Comparison of ENCODE assay signal across 11 cellular contexts in the genomic region with DNA sequence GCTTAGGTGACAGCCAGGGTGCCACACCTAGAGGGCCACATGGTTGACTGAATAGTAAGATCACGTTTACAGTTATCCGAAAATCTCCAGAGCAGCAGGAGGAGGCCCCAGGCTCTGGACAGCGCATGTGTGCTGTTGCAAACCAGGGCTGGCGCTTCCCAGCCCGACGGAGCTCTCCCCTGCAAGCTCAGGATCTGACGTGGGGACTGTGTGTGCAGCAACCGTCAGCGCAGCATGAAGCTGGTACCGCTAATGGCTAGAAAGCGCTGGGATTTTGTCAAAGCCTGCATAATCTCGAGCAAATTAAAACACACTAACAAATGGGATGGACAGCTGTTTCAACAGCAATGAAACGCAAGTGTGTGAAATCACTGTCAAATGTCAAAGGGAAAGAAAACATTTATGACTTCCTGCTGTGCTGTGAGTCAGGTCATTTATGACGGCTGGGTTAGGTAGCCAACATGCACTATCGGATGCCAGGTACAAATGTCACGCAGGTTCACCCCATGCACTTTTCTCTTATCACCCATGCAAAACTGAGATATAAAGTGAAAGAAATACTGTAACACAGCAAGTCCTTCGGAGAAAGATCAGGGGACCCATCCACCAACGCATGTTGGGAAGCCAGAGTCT. TPM values are rescaled to one million over a fixed set of nuclear protein-coding genes. Genes with fewer than 3 reads are reported as not detected.
DNase-seq lines count a peak whose midpoint lies in the region; ATAC-seq and TF ChIP-seq lines count a peak whose summit lies in the region.
"Had no signal": no experiment of that assay in that cellular context is flagged by ENCODE, and none has a peak within 500 bp of the region (broad histone marks: within the 10 kb centered on the region; RNA-seq: fewer than 3 reads in every experiment).

No MANE protein-coding gene starts in this region.

- no peak for ATAC-seq in activated T-cell treated with anti-CD3 and anti-CD28 coated beads, Interleukin-2, amount 50 U/mL, for 4 hours
- peak; percentile 21 for ATAC-seq in thoracic aorta (ENCODE audit: insufficient number of reproducible peaks, low FRiP score, low read depth)
- ATAC-seq in GM21786 (IDR thresholded peaks at IDR 0.05; ENCODE audit: unreplicated experiment): no peak
- ATAC-seq in HG03469 (IDR thresholded peaks at IDR 0.05; ENCODE audit: unreplicated experiment): no peak

- peak overlapping the region; percentile 98 for H3K4me3 Mint-ChIP-seq in activated T-cell treated with anti-CD3 and anti-CD28 coated beads, Interleukin-2, amount 50 U/mL, for 4 hours
- peak overlapping the region; percentile 80 for H3K4me3 Mint-ChIP-seq in activated naive CD8-positive, alpha-beta T cell

- peaks cover 45% of the 10 kb centered on the region for H3K36me3 Mint-ChIP-seq in activated T-cell treated with anti-CD3 and anti-CD28 coated beads, Interleukin-2, amount 50 U/mL, for 4 hours (ENCODE audit: insufficient read depth)
- H3K36me3 Mint-ChIP-seq in activated naive CD8-positive, alpha-beta T cell: peaks cover 6% of the 10 kb centered on the region

- no peaks in the 10 kb centered on the region for H3K27me3 Mint-ChIP-seq in activated T-cell treated with anti-CD3 and anti-CD28 coated beads, Interleukin-2, amount 50 U/mL, for 4 hours (ENCODE audit: low read depth)
- H3K27me3 Mint-ChIP-seq in activated naive CD8-positive, alpha-beta T cell: no peaks in the 10 kb centered on the region

- H3K27ac Mint-ChIP-seq in activated naive CD8-positive, alpha-beta T cell: peak overlapping the region; percentile 88

- H3K27me3 ChIP-seq in thoracic aorta (replicated peaks; ENCODE audit: insufficient read depth): no peaks in the 10 kb centered on the region
- H3K27me3 ChIP-seq: BLaER1 treated with 17β-estradiol and CSF1 and Interleukin-3, amounts not matched to agents 10 nM and 100 nM had no signal

- peaks cover 38% of the 10 kb centered on the region for H3K36me3 ChIP-seq in thoracic aorta

- no peaks in the 10 kb centered on the region for H3K9me3 Mint-ChIP-seq in activated T-cell treated with anti-CD3 and anti-CD28 coated beads, Interleukin-2, amount 50 U/mL, for 4 hours
- H3K9me3 Mint-ChIP-seq in activated naive CD8-positive, alpha-beta T cell (ENCODE audit: low read depth): no peaks in the 10 kb centered on the region

- H3K4me1 Mint-ChIP-seq in activated T-cell treated with anti-CD3 and anti-CD28 coated beads, Interleukin-2, amount 50 U/mL, for 4 hours (ENCODE audit: low read depth): peaks cover 68% of the 10 kb centered on the region
- H3K4me1 Mint-ChIP-seq in activated naive CD8-positive, alpha-beta T cell (ENCODE audit: low read depth): peaks cover 65% of the 10 kb centered on the region

- H3K9me3 ChIP-seq in thoracic aorta: no peaks in the 10 kb centered on the region
- H3K9me3 ChIP-seq: BLaER1 treated with 17β-estradiol and CSF1 and Interleukin-3, amounts not matched to agents 10 nM and 100 nM had no signal

- H3K4me1 ChIP-seq in thoracic aorta (ENCODE audit: control insufficient read depth in 1 of 2, low read depth in 2 of 2): peaks cover 19 to 58% of the 10 kb centered on the region in 2 donors

- no peak for TF ChIP-seq CTCF in thoracic aorta (IDR thresholded peaks at IDR 0.05)

- DNase-seq in activated T-cell treated with anti-CD3 and anti-CD28 coated beads, Interleukin-2, amount 50 U/mL, for 4 hours: no peak
- DNase-seq in activated T-cell treated with anti-CD3 and anti-CD28 coated beads, Interleukin-2, amount 50 U/mL, for 48 hours: no peak
- peak; percentile 55 for DNase-seq in left kidney (ENCODE audit: low read depth, low spot score)
- DNase-seq in thoracic aorta (ENCODE audit: low spot score): no peak
- DNase-seq in stimulated activated CD4-positive, alpha-beta T cell treated with anti-CD3 and anti-CD28 coated beads, Interleukin-15, amount 100 ng/mL, for 24 hours: no peak
- DNase-seq: effector CD8-positive, alpha-beta T cell; left cardiac atrium had no signal

- H3K27ac ChIP-seq in thoracic aorta: no peak overlapping the region

- H3K4me3 ChIP-seq in thoracic aorta: no peak overlapping the region
- H3K4me3 ChIP-seq: BLaER1 treated with 17β-estradiol and CSF1 and Interleukin-3, amounts not matched to agents 10 nM and 100 nM had no signal

RNA-seq across cellular contexts. Expression of gene SURF4, which starts 7.5 kb away (rescaled TPM):
- total RNA-seq in activated T-cell treated with anti-CD3 and anti-CD28 coated beads, Interleukin-2, amount 50 U/mL, for 4 hours: 100 to 1,000 TPM; 235 to 292 (median 255) TPM
- 100 to 1,000 TPM; 152 to 154 TPM for total RNA-seq in thoracic aorta

RNA-seq across cellular contexts. Expression of gene STKLD1, which starts 7.8 kb away (rescaled TPM):
- total RNA-seq in activated T-cell treated with anti-CD3 and anti-CD28 coated beads, Interleukin-2, amount 50 U/mL, for 4 hours: under 1 TPM in 2 of 3 donors, not detected in 1; 0.16 to 0.42 TPM
- under 1 TPM in 1 of 2 donors, not detected in 1; 0.42 TPM for total RNA-seq in thoracic aorta

RNA-seq across cellular contexts. Expression of gene SURF2, which starts 12.0 kb away (rescaled TPM):
- 10 to 100 TPM; 48.0 to 64.1 (median 57.9) TPM for total RNA-seq in activated T-cell treated with anti-CD3 and anti-CD28 coated beads, Interleukin-2, amount 50 U/mL, for 4 hours
- 10 to 100 TPM in 1 of 2 donors, 1 to 10 TPM in 1; 7.0 to 13.3 TPM for total RNA-seq in thoracic aorta

RNA-seq across cellular contexts. Expression of gene SURF1, which starts 12.1 kb away (rescaled TPM):
- total RNA-seq in activated T-cell treated with anti-CD3 and anti-CD28 coated beads, Interleukin-2, amount 50 U/mL, for 4 hours: 10 to 100 TPM; 24.1 to 37.1 (median 30.6) TPM
- total RNA-seq in thoracic aorta: 10 to 100 TPM; 47.6 to 66.6 TPM

RNA-seq across cellular contexts. Expression of gene RPL7A, which starts 20.3 kb away (rescaled TPM):
- 1,000 to 10,000 TPM; 3,573 to 3,630 (median 3,625) TPM for total RNA-seq in activated T-cell treated with anti-CD3 and anti-CD28 coated beads, Interleukin-2, amount 50 U/mL, for 4 hours
- total RNA-seq in thoracic aorta: 100 to 1,000 TPM; 889 to 895 TPM
